In genomic region chrX:52896855-52897709, GRCh38 we compare ENCODE assay signal across 8 cellular contexts. TPM values are rescaled to one million over a fixed set of nuclear protein-coding genes. Genes with fewer than 3 reads are reported as not detected.
DNase-seq lines count a peak whose midpoint lies in the region; ATAC-seq and TF ChIP-seq lines count a peak whose summit lies in the region.
"Not testable (repeated sequence)": the region's sequence is repeated elsewhere in the genome, so short reads cannot be mapped to it uniquely, and the experiment has no call there.

A gene with protein sequence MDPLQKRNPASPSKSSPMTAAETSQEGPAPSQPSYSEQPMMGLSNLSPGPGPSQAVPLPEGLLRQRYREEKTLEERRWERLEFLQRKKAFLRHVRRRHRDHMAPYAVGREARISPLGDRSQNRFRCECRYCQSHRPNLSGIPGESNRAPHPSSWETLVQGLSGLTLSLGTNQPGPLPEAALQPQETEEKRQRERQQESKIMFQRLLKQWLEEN (plus strand): TSS chrX:52897330. CDS start chrX:52907226, 9,896 bp downstream.

- not testable (repeated sequence) for H3K27me3 Mint-ChIP-seq in activated naive CD4-positive, alpha-beta T cell treated with anti-CD3 and anti-CD28 coated beads for 36 hours (ENCODE audit: low read depth); neural progenitor cell (ENCODE audit: insufficient read depth, low read depth)

- not testable (repeated sequence) for H3K4me1 Mint-ChIP-seq in activated naive CD4-positive, alpha-beta T cell treated with anti-CD3 and anti-CD28 coated beads for 36 hours (ENCODE audit: low read depth); neural progenitor cell

- not testable (repeated sequence) for H3K27ac Mint-ChIP-seq in activated naive CD4-positive, alpha-beta T cell treated with anti-CD3 and anti-CD28 coated beads for 36 hours; neural progenitor cell

- CTCF ChIA-PET in activated naive CD4-positive, alpha-beta T cell treated with anti-CD3 and anti-CD28 coated beads for 36 hours (lab: Charles Lee) = not testable (repeated sequence)

- not testable (repeated sequence) for TF ChIP-seq CTCF in neural progenitor cell (IDR thresholded peaks at IDR 0.05); upper lobe of right lung (IDR thresholded peaks at IDR 0.05)

- H3K9me3 Mint-ChIP-seq in activated naive CD4-positive, alpha-beta T cell treated with anti-CD3 and anti-CD28 coated beads for 36 hours; neural progenitor cell: not testable (repeated sequence)

- not testable (repeated sequence) for H3K36me3 Mint-ChIP-seq in activated naive CD4-positive, alpha-beta T cell treated with anti-CD3 and anti-CD28 coated beads for 36 hours (ENCODE audit: low read depth); neural progenitor cell

- H3K79me2 ChIP-seq in neural progenitor cell (ENCODE audit: low read depth) = not testable (repeated sequence)

- ATAC-seq in GM18511 (IDR thresholded peaks at IDR 0.05; ENCODE audit: unreplicated experiment) (peak; percentile 86), GM21526 (IDR thresholded peaks at IDR 0.05; ENCODE audit: low FRiP score, unreplicated experiment) (peak; percentile 79), HG03039 (IDR thresholded peaks at IDR 0.05; ENCODE audit: unreplicated experiment) (peak; percentile 85), Right ventricle myocardium superior (ENCODE audit: poor library complexity) (peak; percentile 95), upper lobe of right lung (peak; percentile 97)

- H3K4me3 ChIP-seq in neural progenitor cell, upper lobe of right lung: not testable (repeated sequence)

- H3K9ac ChIP-seq in neural progenitor cell = not testable (repeated sequence)

- H3F3A ChIP-seq in neural progenitor cell (ENCODE audit: low read depth) = not testable (repeated sequence)

- H4K20me1 ChIP-seq in neural progenitor cell (ENCODE audit: low read depth) = not testable (repeated sequence)

- intact Hi-C loops in activated naive CD4-positive, alpha-beta T cell treated with anti-CD3 and anti-CD28 coated beads for 36 hours (cut with micrococcal nuclease); Right ventricle myocardium superior (cut with DNase I); upper lobe of right lung (cut with DNase I): not testable (repeated sequence)

- not testable (repeated sequence) for DNase-seq in M059J (ENCODE audit: low read depth); activated naive CD4-positive, alpha-beta T cell treated with anti-CD3 and anti-CD28 coated beads for 36 hours; Right ventricle myocardium superior; neural progenitor cell (ENCODE audit: low spot score); upper lobe of right lung

- not testable (repeated sequence) for H3K9me3 ChIP-seq in neural progenitor cell (ENCODE audit: low read depth); upper lobe of right lung

- not testable (repeated sequence) for H3K27ac ChIP-seq in neural progenitor cell, upper lobe of right lung

- not testable (repeated sequence) for H3K4me3 Mint-ChIP-seq in activated naive CD4-positive, alpha-beta T cell treated with anti-CD3 and anti-CD28 coated beads for 36 hours; neural progenitor cell

- H3K4me1 ChIP-seq in neural progenitor cell, upper lobe of right lung: not testable (repeated sequence)

- H3K36me3 ChIP-seq in neural progenitor cell, upper lobe of right lung: not testable (repeated sequence)

- H3K27me3 ChIP-seq in neural progenitor cell, upper lobe of right lung: not testable (repeated sequence)

- not testable (repeated sequence) for H2AFZ ChIP-seq in neural progenitor cell (replicated peaks)

- H3K4me2 ChIP-seq in neural progenitor cell = not testable (repeated sequence)

RNA-seq across cellular contexts. Expression of the gene that starts here (rescaled TPM):
- 15.2 and 22.1 TPM in 2 replicates for total RNA-seq in M059J (2014; rRNA removed; shearing (Covaris generic))
- total RNA-seq in activated naive CD4-positive, alpha-beta T cell treated with anti-CD3 and anti-CD28 coated beads for 36 hours = 10 to 100 TPM; 12.6 to 13.5 TPM
- total RNA-seq in Right ventricle myocardium superior = 5.6 TPM
- 14.1 and 15.8 TPM in 2 replicates for total RNA-seq in neural progenitor cell (ENCODE audit: low replicate concordance)
- total RNA-seq in upper lobe of right lung = 11.9 TPM
